In the genomic region with DNA sequence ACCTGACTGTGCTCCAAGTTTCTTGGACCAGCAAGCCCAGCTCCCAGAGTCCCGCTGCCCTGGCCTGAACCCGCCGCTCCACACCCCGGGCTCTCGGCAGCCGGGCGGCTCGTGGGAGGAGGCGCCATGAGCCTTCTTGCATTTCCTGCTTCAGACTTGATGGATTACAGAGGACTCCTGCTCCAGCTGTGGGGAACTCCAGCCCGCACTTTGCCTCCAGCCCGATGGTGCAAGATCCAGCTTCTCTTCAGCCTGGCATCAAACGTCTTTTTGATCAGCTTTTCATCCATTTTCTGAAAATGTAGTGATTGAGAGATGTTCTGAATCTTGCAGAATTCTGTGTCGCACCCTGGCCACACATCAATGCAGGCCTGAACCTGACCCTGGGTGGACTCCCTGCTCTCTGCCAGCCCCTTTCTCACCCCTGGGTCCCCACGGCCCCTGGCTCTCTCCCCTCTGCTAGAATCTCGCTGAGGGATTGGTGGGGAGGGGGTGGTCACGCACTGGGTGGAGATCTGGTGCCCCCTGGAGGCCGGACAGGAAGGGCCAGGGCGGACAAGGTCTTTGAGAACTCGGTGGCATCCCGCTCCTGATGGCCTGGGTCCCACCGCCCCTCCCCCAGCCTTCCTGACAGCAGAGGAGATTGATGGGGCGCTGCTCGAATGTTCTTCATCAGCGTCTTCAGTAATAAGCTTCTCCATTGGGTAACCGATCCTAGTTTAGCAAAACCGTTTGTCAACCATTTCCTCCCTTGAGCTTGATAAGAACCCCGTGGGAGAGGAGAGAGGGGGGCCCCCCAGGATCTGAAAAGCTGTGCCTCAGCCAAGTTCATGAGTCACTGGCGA, we compare ENCODE assay signal across 1 cellular context.
A peak's percentile ranks its signal among the peaks of the same experiment; 100 is the strongest.
TF ChIP-seq lines count a peak whose summit lies in the region.

No MANE protein-coding gene starts in this region.

TF ChIP-seq in WTC11, 78 proteins besides CTCF, POLR2A, EP300 and RAD21 (continued from another document):
- TF ChIP-seq, protein P1, sequence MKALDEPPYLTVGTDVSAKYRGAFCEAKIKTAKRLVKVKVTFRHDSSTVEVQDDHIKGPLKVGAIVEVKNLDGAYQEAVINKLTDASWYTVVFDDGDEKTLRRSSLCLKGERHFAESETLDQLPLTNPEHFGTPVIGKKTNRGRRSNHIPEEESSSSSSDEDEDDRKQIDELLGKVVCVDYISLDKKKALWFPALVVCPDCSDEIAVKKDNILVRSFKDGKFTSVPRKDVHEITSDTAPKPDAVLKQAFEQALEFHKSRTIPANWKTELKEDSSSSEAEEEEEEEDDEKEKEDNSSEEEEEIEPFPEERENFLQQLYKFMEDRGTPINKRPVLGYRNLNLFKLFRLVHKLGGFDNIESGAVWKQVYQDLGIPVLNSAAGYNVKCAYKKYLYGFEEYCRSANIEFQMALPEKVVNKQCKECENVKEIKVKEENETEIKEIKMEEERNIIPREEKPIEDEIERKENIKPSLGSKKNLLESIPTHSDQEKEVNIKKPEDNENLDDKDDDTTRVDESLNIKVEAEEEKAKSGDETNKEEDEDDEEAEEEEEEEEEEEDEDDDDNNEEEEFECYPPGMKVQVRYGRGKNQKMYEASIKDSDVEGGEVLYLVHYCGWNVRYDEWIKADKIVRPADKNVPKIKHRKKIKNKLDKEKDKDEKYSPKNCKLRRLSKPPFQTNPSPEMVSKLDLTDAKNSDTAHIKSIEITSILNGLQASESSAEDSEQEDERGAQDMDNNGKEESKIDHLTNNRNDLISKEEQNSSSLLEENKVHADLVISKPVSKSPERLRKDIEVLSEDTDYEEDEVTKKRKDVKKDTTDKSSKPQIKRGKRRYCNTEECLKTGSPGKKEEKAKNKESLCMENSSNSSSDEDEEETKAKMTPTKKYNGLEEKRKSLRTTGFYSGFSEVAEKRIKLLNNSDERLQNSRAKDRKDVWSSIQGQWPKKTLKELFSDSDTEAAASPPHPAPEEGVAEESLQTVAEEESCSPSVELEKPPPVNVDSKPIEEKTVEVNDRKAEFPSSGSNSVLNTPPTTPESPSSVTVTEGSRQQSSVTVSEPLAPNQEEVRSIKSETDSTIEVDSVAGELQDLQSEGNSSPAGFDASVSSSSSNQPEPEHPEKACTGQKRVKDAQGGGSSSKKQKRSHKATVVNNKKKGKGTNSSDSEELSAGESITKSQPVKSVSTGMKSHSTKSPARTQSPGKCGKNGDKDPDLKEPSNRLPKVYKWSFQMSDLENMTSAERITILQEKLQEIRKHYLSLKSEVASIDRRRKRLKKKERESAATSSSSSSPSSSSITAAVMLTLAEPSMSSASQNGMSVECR (CRISPR knock-in tag; IDR thresholded peaks at IDR 0.05; ENCODE audit: borderline replicate concordance) = peak; percentile 48; the same call in 1 of the 2 replicates
- TF ChIP-seq CREM (CRISPR knock-in tag; IDR thresholded peaks at IDR 0.05) = no peak
